In genomic region chr7:100539436-100540006, GRCh38 we compare ENCODE assay signal across 8 cellular contexts. TPM values are rescaled to one million over a fixed set of nuclear protein-coding genes. Genes with fewer than 3 reads are reported as not detected.
DNase-seq lines count a peak whose midpoint lies in the region; ATAC-seq and TF ChIP-seq lines count a peak whose summit lies in the region.

No MANE protein-coding gene starts in this region.

- H3K4me3 ChIP-seq in GM23248, result peak overlapping the region; percentile 83
- peak overlapping the region; percentile 86 for H3K4me3 ChIP-seq in SK-N-MC
- peak overlapping the region; percentile 66 for H3K4me3 ChIP-seq in fibroblast of pulmonary artery (replicated peaks; ENCODE audit: low read depth, low read length)
- peak overlapping the region; percentile 61 for H3K4me3 ChIP-seq in retinal pigment epithelial cell (ENCODE audit: low read length)

- H2AFZ ChIP-seq in GM23248, result peak overlapping the region; percentile 91

- WGBS in GM23248 (ENCODE audit: low coverage in 1 of 2, low lambda C conversion rate in 2 of 2, missing lambda C conversion rate in 2 of 2), 2 experiments, result 1 to 2% methylated on average over 21 to 44 of the region's 44 CpGs

- no peaks in the 10 kb centered on the region for H3K36me3 ChIP-seq in GM23248 (ENCODE audit: low read depth)
- no peaks in the 10 kb centered on the region for H3K36me3 ChIP-seq in SK-N-MC (ENCODE audit: insufficient read depth, low read length)

- peak overlapping the region; percentile 68 for H3K4me2 ChIP-seq in GM23248 (ENCODE audit: unreplicated experiment)

- no peak for DNase-seq in GM23248
- DNase-seq in SK-N-MC (ENCODE audit: low read depth, low spot score), result no peak
- DNase-seq in fibroblast of pulmonary artery (ENCODE audit: low read depth), result no peak
- no peak for DNase-seq in retinal pigment epithelial cell (ENCODE audit: low read depth)
- no peak for DNase-seq in NCI-H128 (lab: John Stamatoyannopoulos, UW; ENCODE audit: unreplicated experiment)
- no peak for DNase-seq in cerebellar nuclear complex (lab: John Stamatoyannopoulos, UW)

- in situ Hi-C loops in GM23248 (cut with MboI), result no loop called here

- H4K20me1 ChIP-seq in GM23248 (ENCODE audit: insufficient read depth), result no peaks in the 10 kb centered on the region

- ATAC-seq in activated CD4-positive, CD25-positive, alpha-beta regulatory T cell treated with anti-CD3 and anti-CD28 coated beads, Interleukin-2, amount 50 U/mL, for 24 hours, result no peak
- no peak for ATAC-seq in HG02759 (IDR thresholded peaks at IDR 0.05; ENCODE audit: unreplicated experiment)

- H3K9ac ChIP-seq in GM23248, result peak overlapping the region; percentile 71
- peak overlapping the region; percentile 48 for H3K9ac ChIP-seq in SK-N-MC (ENCODE audit: insufficient read length)

- H3K79me2 ChIP-seq in GM23248 (ENCODE audit: insufficient read depth), result no peaks in the 10 kb centered on the region

- H3K27me3 ChIP-seq in GM23248 (replicated peaks; ENCODE audit: insufficient read depth), result no peaks in the 10 kb centered on the region

- no peaks in the 10 kb centered on the region for H3F3A ChIP-seq in GM23248 (ENCODE audit: insufficient read depth)

- H3K27ac ChIP-seq in GM23248 (no peak overlapping the region), SK-N-MC (no peak overlapping the region)

- no peaks in the 10 kb centered on the region for H3K9me3 ChIP-seq in GM23248 (ENCODE audit: low read depth)
- no peaks in the 10 kb centered on the region for H3K9me3 ChIP-seq in SK-N-MC (ENCODE audit: low read depth, low read length)

- TF ChIP-seq CTCF in fibroblast of pulmonary artery (IDR thresholded peaks at IDR 0.05; ENCODE audit: low read length, missing control alignments) (no peak), retinal pigment epithelial cell (conservative IDR thresholded peaks at IDR 0.05; ENCODE audit: low read depth, low read length) (no peak)

- H3K4me1 ChIP-seq in GM23248 (ENCODE audit: insufficient read depth), result no peaks in the 10 kb centered on the region; the same call in 1 of the 2 replicates

- H3K9me2 ChIP-seq in GM23248 (ENCODE audit: insufficient read depth), result no peaks in the 10 kb centered on the region

RNA-seq across cellular contexts. Expression of gene AGFG2, which starts 0.5 kb away (rescaled TPM):
- total RNA-seq in GM23248 (2014; rRNA removed; shearing (Covaris generic)), result 4.8 and 4.9 TPM in 2 replicates
- polyA plus RNA-seq in GM23248 (2016; fragmentation: Nextera tagmentation; extraction: Ambion mirVana), result 6.5 and 7.3 TPM in 2 replicates

RNA-seq across cellular contexts. Expression of gene SAP25, which starts 34.2 kb away (rescaled TPM):
- total RNA-seq in GM23248 (2014; rRNA removed; shearing (Covaris generic)), result not detected in 2 replicates
- 0.42 TPM in 1 of 2 replicates, not detected in the other for polyA plus RNA-seq in GM23248 (2016; fragmentation: Nextera tagmentation; extraction: Ambion mirVana)

RNA-seq across cellular contexts. Expression of gene LRCH4, which starts 46.4 kb away (rescaled TPM):
- total RNA-seq in GM23248 (2014; rRNA removed; shearing (Covaris generic)), result 13.6 and 29.2 TPM in 2 replicates
- polyA plus RNA-seq in GM23248 (2016; fragmentation: Nextera tagmentation; extraction: Ambion mirVana), result 11.0 and 12.9 TPM in 2 replicates

RNA-seq across cellular contexts. Expression of gene FBXO24, which starts 46.6 kb away (rescaled TPM):
- 0.43 and 0.89 TPM in 2 replicates for total RNA-seq in GM23248 (2014; rRNA removed; shearing (Covaris generic))
- polyA plus RNA-seq in GM23248 (2016; fragmentation: Nextera tagmentation; extraction: Ambion mirVana), result 0.11 and 0.38 TPM in 2 replicates

RNA-seq across cellular contexts. Expression of gene NYAP1, which starts 55.8 kb away (rescaled TPM):
- total RNA-seq in GM23248 (2014; rRNA removed; shearing (Covaris generic)), result not detected in 2 replicates
- not detected in 2 replicates for polyA plus RNA-seq in GM23248 (2016; fragmentation: Nextera tagmentation; extraction: Ambion mirVana)
